ENCODE assay signal across 16 cellular contexts in genomic region chr22:35592418-35592967, GRCh38. TPM values are rescaled to one million over a fixed set of nuclear protein-coding genes. Genes with fewer than 3 reads are reported as not detected.
DNase-seq lines count a peak whose midpoint lies in the region; ATAC-seq and TF ChIP-seq lines count a peak whose summit lies in the region.
"Had no signal": no experiment of that assay in that cellular context is flagged by ENCODE, and none has a peak within 500 bp of the region (broad histone marks: within the 10 kb centered on the region; RNA-seq: fewer than 3 reads in every experiment).

No MANE protein-coding gene starts in this region.

- H3K4me1 Mint-ChIP-seq in osteocyte (ENCODE audit: unreplicated experiment) = peaks cover 26% of the 10 kb centered on the region
- no peaks in the 10 kb centered on the region for H3K4me1 Mint-ChIP-seq in activated CD4-positive, alpha-beta memory T cell treated with anti-CD3 and anti-CD28 coated beads, Interleukin-2, amount 10 ng/mL, durations not matched to agents 7 days and 5 days

- H3K9me3 ChIP-seq in SK-N-SH = no peaks in the 10 kb centered on the region
- no peaks in the 10 kb centered on the region for H3K9me3 ChIP-seq in aorta (ENCODE audit: control insufficient read depth, low read length)
- no peaks in the 10 kb centered on the region for H3K9me3 ChIP-seq in tibial nerve
- H3K9me3 ChIP-seq: mucosa of descending colon, Peyer's patch had no signal

- no peak overlapping the region for H3K4me2 ChIP-seq in SK-N-SH

- TF ChIP-seq EP300 in SK-N-SH (IDR thresholded peaks at IDR 0.05; ENCODE audit: borderline replicate concordance in 1 of 2, low read depth in 1 of 2, low read length in 1 of 2) (no peak), tibial nerve (IDR thresholded peaks at IDR 0.05) (no peak)

- no peaks in the 10 kb centered on the region for H3K79me2 ChIP-seq in SK-N-SH (ENCODE audit: insufficient read depth)

- TF ChIP-seq RAD21 in SK-N-SH (IDR thresholded peaks at IDR 0.05; ENCODE audit: low read length) = no peak

- ATAC-seq in left cardiac atrium = peak; percentile 11 to 36
- ATAC-seq in aorta (ENCODE audit: low FRiP score) = peak; percentile 26
- ATAC-seq: mucosa of descending colon had no signal

- no peaks in the 10 kb centered on the region for H4K20me1 ChIP-seq in SK-N-SH (ENCODE audit: insufficient read depth)

- TF ChIP-seq CTCF in SK-N-SH (IDR thresholded peaks at IDR 0.05) = no peak
- TF ChIP-seq CTCF in osteocyte (IDR thresholded peaks at IDR 0.05) = no peak
- no peak for TF ChIP-seq CTCF in tibial nerve (IDR thresholded peaks at IDR 0.05)

- H3K9me2 ChIP-seq in SK-N-SH = no peaks in the 10 kb centered on the region

- H3K36me3 ChIP-seq in SK-N-SH (replicated peaks in 1 of 2; ENCODE audit: control insufficient read depth in 1 of 2, insufficient read depth in 2 of 2, low read length in 1 of 2) (no peaks in the 10 kb centered on the region), aorta (ENCODE audit: control insufficient read depth in 1 of 2, insufficient read depth in 2 of 2, low read length in 1 of 2) (no peaks in the 10 kb centered on the region), tibial nerve (no peaks in the 10 kb centered on the region)
- H3K36me3 ChIP-seq: Peyer's patch had no signal

- H3K27ac Mint-ChIP-seq in osteocyte (ENCODE audit: unreplicated experiment) = peak overlapping the region; percentile 5
- no peak overlapping the region for H3K27ac Mint-ChIP-seq in activated CD4-positive, alpha-beta memory T cell treated with anti-CD3 and anti-CD28 coated beads, Interleukin-2, amount 10 ng/mL, durations not matched to agents 7 days and 5 days
- H3K27ac Mint-ChIP-seq: activated CD4-positive, alpha-beta memory T cell treated with anti-CD3 and anti-CD28 coated beads for 36 hours had no signal

- H3K27me3 ChIP-seq in SK-N-SH (ENCODE audit: insufficient read depth) (no peaks in the 10 kb centered on the region), aorta (ENCODE audit: control insufficient read depth in 1 of 2, insufficient read depth in 2 of 2, low read length in 1 of 2) (no peaks in the 10 kb centered on the region), tibial nerve (no peaks in the 10 kb centered on the region)
- H3K27me3 ChIP-seq: Peyer's patch had no signal

- H3K4me3 ChIP-seq in SK-N-SH (ENCODE audit: low read depth in 2 of 2, low read length in 1 of 2) (no peak overlapping the region), aorta (ENCODE audit: low read length in 2 of 2) (no peak overlapping the region), tibial nerve (no peak overlapping the region)
- H3K4me3 ChIP-seq: mucosa of descending colon, Peyer's patch had no signal

- intact Hi-C loops in left cardiac atrium (cut with DNase I) = no loop called here
- intact Hi-C loops in aorta (cut with DNase I) = no loop called here

- peak overlapping the region; percentile 26; the same call in 1 of the 2 replicates for H2AFZ ChIP-seq in SK-N-SH (ENCODE audit: low read depth)

- 83% methylated on average over 1 of the region's 4 CpGs for WGBS in SK-N-SH (ENCODE audit: low lambda C conversion rate)
- WGBS in aorta, 2 donors = 59 to 65% methylated on average over 3 to 4 of the region's 4 CpGs
- WGBS in tibial nerve, 2 donors = 38 to 40% methylated on average over 4 of the region's 4 CpGs

- CTCF ChIA-PET in SK-N-SH (lab: Yijun Ruan, JAX) = interaction anchor here (0.7 to 3.4 kb wide), 4 partner anchors 9 to 162 kb away, joined by 3 to 13 read pairs (median 5); no protein-coding TSS in a partner anchor
- CTCF ChIA-PET in activated CD4-positive, alpha-beta memory T cell treated with anti-CD3 and anti-CD28 coated beads, Interleukin-2, amount 10 ng/mL, durations not matched to agents 7 days and 5 days (lab: Charles Lee) = no interaction called here

- POLR2A ChIA-PET in SK-N-SH (lab: Yijun Ruan, JAX) = no interaction called here
- POLR2A ChIA-PET in activated CD4-positive, alpha-beta memory T cell treated with anti-CD3 and anti-CD28 coated beads, Interleukin-2, amount 10 ng/mL, durations not matched to agents 7 days and 5 days (lab: Charles Lee) = no interaction called here

- peaks cover 4 to 35% of the 10 kb centered on the region in 2 experiments; a peak in 2 of 4 replicates for H3K4me1 ChIP-seq in SK-N-SH (ENCODE audit: control insufficient read depth in 1 of 2, insufficient read depth in 2 of 2, low read depth in 1 of 2, low read length in 1 of 2)
- no peaks in the 10 kb centered on the region for H3K4me1 ChIP-seq in aorta (ENCODE audit: control insufficient read depth in 1 of 2, insufficient read depth in 2 of 2, low read length in 2 of 2)
- peaks cover 0 to 16% (median 0%) of the 10 kb centered on the region in 4 donors for H3K4me1 ChIP-seq in tibial nerve
- H3K4me1 ChIP-seq: Peyer's patch had no signal

- peaks cover 10% of the 10 kb centered on the region for H3F3A ChIP-seq in SK-N-SH (replicated peaks; ENCODE audit: insufficient read depth)

- DNase-seq in SK-N-SH = no peak
- DNase-seq in left cardiac atrium = no peak
- DNase-seq in osteocyte (ENCODE audit: extremely low spot score, unreplicated experiment) = no peak
- DNase-seq in aorta = peak in 1 of 2 donors; percentile 33
- DNase-seq in activated CD4-positive, alpha-beta memory T cell treated with anti-CD3 and anti-CD28 coated beads, Interleukin-2, amount 10 ng/mL, durations not matched to agents 7 days and 5 days = no peak
- no peak for DNase-seq in tibial nerve (ENCODE audit: low spot score in 2 of 2)
- no peak for DNase-seq in NK-92 (lab: John Stamatoyannopoulos, UW; ENCODE audit: unreplicated experiment)
- DNase-seq: activated CD4-positive, alpha-beta memory T cell treated with anti-CD3 and anti-CD28 coated beads for 36 hours; amniotic stem cell; DND-41; mucosa of descending colon; NCI-H187 treated with DMSO at 0.1 percent for 48 hours; NCI-H524 treated with DMSO at 0.1 percent for 48 hours; Peyer's patch; SW 1271 had no signal

- H3K27me3 Mint-ChIP-seq in osteocyte (ENCODE audit: unreplicated experiment) = no peaks in the 10 kb centered on the region
- H3K27me3 Mint-ChIP-seq in activated CD4-positive, alpha-beta memory T cell treated with anti-CD3 and anti-CD28 coated beads, Interleukin-2, amount 10 ng/mL, durations not matched to agents 7 days and 5 days = no peaks in the 10 kb centered on the region
- H3K27me3 Mint-ChIP-seq: activated CD4-positive, alpha-beta memory T cell treated with anti-CD3 and anti-CD28 coated beads for 36 hours had no signal

- no peak for TF ChIP-seq POLR2A in tibial nerve (IDR thresholded peaks at IDR 0.05)

- no peak overlapping the region for H3K9ac ChIP-seq in SK-N-SH

- H3K9me3 Mint-ChIP-seq in osteocyte (ENCODE audit: unreplicated experiment) = no peaks in the 10 kb centered on the region
- H3K9me3 Mint-ChIP-seq in activated CD4-positive, alpha-beta memory T cell treated with anti-CD3 and anti-CD28 coated beads, Interleukin-2, amount 10 ng/mL, durations not matched to agents 7 days and 5 days = no peaks in the 10 kb centered on the region
- H3K9me3 Mint-ChIP-seq: activated CD4-positive, alpha-beta memory T cell treated with anti-CD3 and anti-CD28 coated beads for 36 hours had no signal

- no peaks in the 10 kb centered on the region for H3K36me3 Mint-ChIP-seq in osteocyte (ENCODE audit: unreplicated experiment)
- H3K36me3 Mint-ChIP-seq in activated CD4-positive, alpha-beta memory T cell treated with anti-CD3 and anti-CD28 coated beads, Interleukin-2, amount 10 ng/mL, durations not matched to agents 7 days and 5 days (ENCODE audit: low read depth) = no peaks in the 10 kb centered on the region
- H3K36me3 Mint-ChIP-seq: activated CD4-positive, alpha-beta memory T cell treated with anti-CD3 and anti-CD28 coated beads for 36 hours had no signal

- peak overlapping the region in 1 of 2 experiments; percentile 13; a peak in 1 of 4 replicates for H3K27ac ChIP-seq in SK-N-SH (ENCODE audit: low read depth in 2 of 2, low read length in 1 of 2)
- no peak overlapping the region for H3K27ac ChIP-seq in aorta (ENCODE audit: low read depth in 1 of 2, low read length in 2 of 2)
- no peak overlapping the region for H3K27ac ChIP-seq in tibial nerve

- H3K4me3 Mint-ChIP-seq in osteocyte (ENCODE audit: unreplicated experiment) = no peak overlapping the region
- H3K4me3 Mint-ChIP-seq in activated CD4-positive, alpha-beta memory T cell treated with anti-CD3 and anti-CD28 coated beads, Interleukin-2, amount 10 ng/mL, durations not matched to agents 7 days and 5 days = no peak overlapping the region
- H3K4me3 Mint-ChIP-seq: activated CD4-positive, alpha-beta memory T cell treated with anti-CD3 and anti-CD28 coated beads for 36 hours had no signal

TF ChIP-seq in SK-N-SH, 30 proteins besides CTCF, POLR2A, EP300 and RAD21 (continues in another document):
- TF ChIP-seq NFIC (IDR thresholded peaks at IDR 0.05; ENCODE audit: borderline replicate concordance) = no peak
- TF ChIP-seq YY1 (IDR thresholded peaks at IDR 0.05; ENCODE audit: low read depth) = no peak
- no peak for TF ChIP-seq JUND (IDR thresholded peaks at IDR 0.05)
- no peak for TF ChIP-seq MEF2A (IDR thresholded peaks at IDR 0.05; ENCODE audit: borderline replicate concordance, low read depth)

RNA-seq across cellular contexts. Expression of gene MB, which starts 24.6 kb away (rescaled TPM):
- 0.86 and 0.95 TPM in 2 replicates for polyA plus RNA-seq in SK-N-SH (2012; rRNA removed)
- 0.59 and 0.71 TPM in 2 replicates for polyA plus RNA-seq in SK-N-SH (2012; cell fraction: cytosol; rRNA removed)
- 0.21 and 0.29 TPM in 2 replicates for polyA plus RNA-seq in SK-N-SH (2012; cell fraction: nucleus; rRNA removed)
- total RNA-seq in left cardiac atrium = 1,000 to 10,000 TPM; 7,141 to 7,312 TPM
- total RNA-seq in osteocyte = not detected in 2 replicates
- total RNA-seq in aorta = not detected
- polyA plus RNA-seq in aorta = 10 to 100 TPM in 1 of 2 donors, 1 to 10 TPM in 1; 2.8 to 24.7 TPM
- total RNA-seq in activated CD4-positive, alpha-beta memory T cell treated with anti-CD3 and anti-CD28 coated beads, Interleukin-2, amount 10 ng/mL, durations not matched to agents 7 days and 5 days = not detected
- not detected for total RNA-seq in tibial nerve
- total RNA-seq: activated CD4-positive, alpha-beta memory T cell treated with anti-CD3 and anti-CD28 coated beads for 36 hours; LHCN-M2 had no signal

RNA-seq across cellular contexts. Expression of gene RASD2, which starts 51.9 kb away (rescaled TPM):
- polyA plus RNA-seq in SK-N-SH (2012; rRNA removed) (0.13 and 0.30 TPM in 2 replicates), aorta (1 to 10 TPM in 1 of 2 donors, under 1 TPM in 1; 0.77 to 3.5 TPM)
- 0.10 and 0.21 TPM in 2 replicates for polyA plus RNA-seq in SK-N-SH (2012; cell fraction: cytosol; rRNA removed)
- polyA plus RNA-seq in SK-N-SH (2012; cell fraction: nucleus; rRNA removed) = 0.49 and 0.54 TPM in 2 replicates
- total RNA-seq in left cardiac atrium (1 to 10 TPM; 2.7 to 4.0 TPM), osteocyte (not detected in 2 replicates), aorta (10 to 100 TPM; 12.2 to 29.8 TPM), tibial nerve (1 to 10 TPM in 1 of 4 donors, under 1 TPM in 3; 0.20 to 1.5 (median 0.40) TPM)
- total RNA-seq in activated CD4-positive, alpha-beta memory T cell treated with anti-CD3 and anti-CD28 coated beads, Interleukin-2, amount 10 ng/mL, durations not matched to agents 7 days and 5 days = not detected

RNA-seq across cellular contexts. Expression of gene APOL6, which starts 55.8 kb away (rescaled TPM):
- 0.88 and 0.90 TPM in 2 replicates for polyA plus RNA-seq in SK-N-SH (2012; rRNA removed)
- polyA plus RNA-seq in SK-N-SH (2012; cell fraction: cytosol; rRNA removed) = 0.92 and 0.95 TPM in 2 replicates
- polyA plus RNA-seq in SK-N-SH (2012; cell fraction: nucleus; rRNA removed) = 0.65 and 1.0 TPM in 2 replicates
- total RNA-seq in left cardiac atrium = 10 to 100 TPM; 20.6 to 23.0 TPM
- 11.8 and 14.3 TPM in 2 replicates for total RNA-seq in osteocyte
- total RNA-seq in aorta = 10 to 100 TPM; 12.4 to 19.0 TPM
- 1 to 10 TPM; 5.0 to 8.4 TPM for polyA plus RNA-seq in aorta
- 10 to 100 TPM; 72.4 to 75.6 TPM for total RNA-seq in activated CD4-positive, alpha-beta memory T cell treated with anti-CD3 and anti-CD28 coated beads, Interleukin-2, amount 10 ng/mL, durations not matched to agents 7 days and 5 days
- total RNA-seq in tibial nerve = 10 to 100 TPM in 3 of 4 donors, 1 to 10 TPM in 1; 9.2 to 24.9 (median 19.6) TPM

Comparison
In these comparisons a context has a peak if more than half of its experiments do, and no peak if none do; other contexts are left out.
1. RNA of gene MB, which starts 24.6 kb away (total RNA-seq): 7,141 to 7,312 TPM in left cardiac atrium; not detected in aorta, not detected in activated CD4-positive, alpha-beta memory T cell treated with anti-CD3 and anti-CD28 coated beads, Interleukin-2, amount 10 ng/mL, durations not matched to agents 7 days and 5 days, not detected in osteocyte and not detected in tibial nerve; every median in the first group is over 1,000 times any median in the second.